Comparison of ENCODE assay signal across 3 cellular contexts in the genomic region with DNA sequence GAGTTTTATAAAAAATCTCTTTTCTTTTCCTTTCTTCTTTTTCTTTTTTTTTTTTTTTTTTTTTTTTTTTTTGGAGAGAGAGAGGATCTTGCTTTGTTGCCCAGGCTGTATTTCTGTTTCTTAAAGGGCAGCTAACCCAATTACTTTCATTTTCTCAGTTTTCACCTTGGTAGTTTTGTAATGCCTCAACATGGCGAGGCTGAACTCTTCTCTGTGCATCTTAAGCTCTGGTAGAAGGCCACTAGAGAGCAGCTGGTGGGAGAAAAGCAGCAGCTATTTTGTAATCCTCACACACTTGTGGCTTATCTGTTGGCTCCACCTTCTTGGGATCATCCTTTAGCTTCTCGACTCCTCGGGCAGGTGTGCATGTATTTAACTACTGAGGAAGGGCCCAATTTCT.
TF ChIP-seq lines count a peak whose summit lies in the region.

No MANE protein-coding gene starts in this region.

TF ChIP-seq in SK-N-SH, 30 proteins besides CTCF, POLR2A, EP300 and RAD21:
- no peak for TF ChIP-seq SMC3 (IDR thresholded peaks at IDR 0.05; ENCODE audit: low read depth, low read length)
- TF ChIP-seq, protein P1, sequence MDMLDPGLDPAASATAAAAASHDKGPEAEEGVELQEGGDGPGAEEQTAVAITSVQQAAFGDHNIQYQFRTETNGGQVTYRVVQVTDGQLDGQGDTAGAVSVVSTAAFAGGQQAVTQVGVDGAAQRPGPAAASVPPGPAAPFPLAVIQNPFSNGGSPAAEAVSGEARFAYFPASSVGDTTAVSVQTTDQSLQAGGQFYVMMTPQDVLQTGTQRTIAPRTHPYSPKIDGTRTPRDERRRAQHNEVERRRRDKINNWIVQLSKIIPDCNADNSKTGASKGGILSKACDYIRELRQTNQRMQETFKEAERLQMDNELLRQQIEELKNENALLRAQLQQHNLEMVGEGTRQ (IDR thresholded peaks at IDR 0.05; ENCODE audit: borderline replicate concordance, low read depth, low read length), result no peak
- no peak for TF ChIP-seq RFX5 (IDR thresholded peaks at IDR 0.05; ENCODE audit: low read length)
- no peak for TF ChIP-seq MXI1 (IDR thresholded peaks at IDR 0.05; ENCODE audit: low read depth, low read length)
- TF ChIP-seq YY1 (IDR thresholded peaks at IDR 0.05; ENCODE audit: low read depth), result no peak
- TF ChIP-seq RXRA (IDR thresholded peaks at IDR 0.05; ENCODE audit: borderline replicate concordance, low read depth), result no peak
- TF ChIP-seq NFIC (IDR thresholded peaks at IDR 0.05; ENCODE audit: borderline replicate concordance), result no peak
- no peak for TF ChIP-seq POLR2AphosphoS5 (IDR thresholded peaks at IDR 0.05; ENCODE audit: low read depth, low read length)
- no peak for TF ChIP-seq FOXM1 (IDR thresholded peaks at IDR 0.05; ENCODE audit: low read depth)
- no peak for TF ChIP-seq CHD2 (IDR thresholded peaks at IDR 0.05; ENCODE audit: low read length, partially characterized antibody)
- no peak for TF ChIP-seq JUND (IDR thresholded peaks at IDR 0.05)
- no peak for TF ChIP-seq USF1 (IDR thresholded peaks at IDR 0.05; ENCODE audit: borderline replicate concordance, low read depth)
- TF ChIP-seq GABPA (IDR thresholded peaks at IDR 0.05; ENCODE audit: low read depth), result no peak
- no peak for TF ChIP-seq PBX3 (IDR thresholded peaks at IDR 0.05)
- TF ChIP-seq EZH2phosphoT487 (IDR thresholded peaks at IDR 0.05; ENCODE audit: borderline replicate concordance, low read depth), result no peak

TF ChIP-seq in SK-N-SH treated with all-trans-retinoic acid at 6 μM for 48 hours, 23 proteins besides CTCF, POLR2A, EP300 and RAD21:
- TF ChIP-seq ISL1 (CRISPR knock-in tag; IDR thresholded peaks at IDR 0.05) (no peak), CSDC2 (CRISPR knock-in tag; IDR thresholded peaks at IDR 0.05) (no peak), PPARA (CRISPR knock-in tag; IDR thresholded peaks at IDR 0.05; ENCODE audit: borderline replicate concordance) (no peak), OSR1 (CRISPR knock-in tag; IDR thresholded peaks at IDR 0.05) (no peak)
TF ChIP-seq in SK-N-SH treated with all-trans-retinoic acid at 6 μM for 48 hours: peak in this region for 0.

TF ChIP-seq in H1, 55 proteins besides CTCF, POLR2A, EP300 and RAD21:
- no peak for TF ChIP-seq EZH2 (IDR thresholded peaks at IDR 0.05; ENCODE audit: low read depth, low read length, severe bottlenecking)
- no peak for TF ChIP-seq NANOG (IDR thresholded peaks at IDR 0.05; ENCODE audit: insufficient read depth, low read depth, low read length, poor library complexity, severe bottlenecking)
- no peak for TF ChIP-seq SIRT6 (IDR thresholded peaks at IDR 0.05; ENCODE audit: low read length)
- TF ChIP-seq, protein P2, sequence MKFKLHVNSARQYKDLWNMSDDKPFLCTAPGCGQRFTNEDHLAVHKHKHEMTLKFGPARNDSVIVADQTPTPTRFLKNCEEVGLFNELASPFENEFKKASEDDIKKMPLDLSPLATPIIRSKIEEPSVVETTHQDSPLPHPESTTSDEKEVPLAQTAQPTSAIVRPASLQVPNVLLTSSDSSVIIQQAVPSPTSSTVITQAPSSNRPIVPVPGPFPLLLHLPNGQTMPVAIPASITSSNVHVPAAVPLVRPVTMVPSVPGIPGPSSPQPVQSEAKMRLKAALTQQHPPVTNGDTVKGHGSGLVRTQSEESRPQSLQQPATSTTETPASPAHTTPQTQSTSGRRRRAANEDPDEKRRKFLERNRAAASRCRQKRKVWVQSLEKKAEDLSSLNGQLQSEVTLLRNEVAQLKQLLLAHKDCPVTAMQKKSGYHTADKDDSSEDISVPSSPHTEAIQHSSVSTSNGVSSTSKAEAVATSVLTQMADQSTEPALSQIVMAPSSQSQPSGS (IDR thresholded peaks at IDR 0.05; ENCODE audit: low read length), result no peak
- no peak for TF ChIP-seq ATF3 (IDR thresholded peaks at IDR 0.05; ENCODE audit: insufficient read depth, low read depth, low read length)
- no peak for TF ChIP-seq SP1 (IDR thresholded peaks at IDR 0.05; ENCODE audit: low read depth, low read length)
- TF ChIP-seq, protein P1 (IDR thresholded peaks at IDR 0.05; ENCODE audit: low read length), result no peak
- TF ChIP-seq ASH2L (IDR thresholded peaks at IDR 0.05; ENCODE audit: low read length), result no peak
- no peak for TF ChIP-seq RBBP5 (IDR thresholded peaks at IDR 0.05; ENCODE audit: borderline replicate concordance, low read depth, low read length)
- no peak for TF ChIP-seq RXRA (IDR thresholded peaks at IDR 0.05; ENCODE audit: insufficient read depth, low read depth, low read length)
- no peak for TF ChIP-seq BRCA1 (IDR thresholded peaks at IDR 0.05; ENCODE audit: low read depth, low read length)
- TF ChIP-seq KDM1A (IDR thresholded peaks at IDR 0.05; ENCODE audit: borderline replicate concordance, low read length), result no peak
- TF ChIP-seq CREB1 (IDR thresholded peaks at IDR 0.05), result no peak
- TF ChIP-seq SP2 (IDR thresholded peaks at IDR 0.05; ENCODE audit: low read length), result no peak
TF ChIP-seq in H1: peak in this region for 0.
